In the genomic region with DNA sequence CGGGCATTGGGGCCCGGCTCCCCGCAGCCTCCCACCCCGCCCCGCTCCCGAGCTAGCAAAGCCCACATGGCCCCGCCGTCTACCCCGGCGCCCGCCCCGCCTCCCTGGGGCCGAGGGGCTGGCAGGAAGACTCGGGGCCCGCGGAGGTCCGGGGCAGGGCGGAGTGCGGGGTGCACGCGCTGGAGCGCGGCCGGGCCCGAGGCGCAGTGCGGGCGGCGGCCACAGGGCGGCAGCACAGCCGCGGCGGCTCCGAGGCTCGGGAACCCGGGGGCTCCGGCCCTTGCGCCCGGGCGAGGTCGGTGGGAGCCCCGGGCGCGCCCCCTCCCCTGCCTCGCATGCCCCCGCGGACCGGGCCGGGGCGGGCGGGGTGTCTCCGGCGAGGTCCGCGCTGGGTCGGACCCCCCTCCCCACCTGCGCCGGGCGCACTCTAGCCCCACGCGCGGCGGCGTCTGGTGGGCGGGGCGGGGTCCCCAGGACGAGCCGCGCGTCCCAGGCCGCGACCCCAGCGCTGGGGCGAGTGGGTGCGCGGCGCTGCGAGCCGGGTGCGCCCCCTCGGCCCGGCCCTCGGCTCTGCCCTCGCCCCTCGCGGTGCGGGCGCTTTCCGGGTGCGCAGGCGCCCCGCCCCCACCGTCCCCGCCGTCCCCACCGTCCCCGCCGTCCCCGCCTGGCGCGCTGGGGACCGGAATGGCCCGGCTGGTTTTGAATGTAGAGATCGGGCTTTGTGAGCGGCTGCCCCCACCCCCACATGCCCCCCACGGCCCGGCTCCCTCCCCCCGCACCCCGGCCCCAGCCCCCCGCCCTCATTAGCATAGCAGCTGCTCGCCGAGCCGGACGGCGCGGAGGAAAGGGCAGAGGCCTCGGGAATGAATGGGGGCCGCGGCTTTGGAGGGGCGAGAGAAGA, we compare ENCODE assay signal across 8 cellular contexts. TPM values are rescaled to one million over a fixed set of nuclear protein-coding genes. Genes with fewer than 3 reads are reported as not detected.
A peak's percentile ranks its signal among the peaks of the same experiment; 100 is the strongest.
DNase-seq lines count a peak whose midpoint lies in the region; ATAC-seq and TF ChIP-seq lines count a peak whose summit lies in the region.

No MANE protein-coding gene starts in this region.

- H3K27me3 Mint-ChIP-seq in activated CD4-positive, alpha-beta T cell treated with anti-CD3 and anti-CD28 coated beads, Interleukin-2, amount 10 ng/mL, durations not matched to agents 24 days and 14 days = peaks cover 42% of the 10 kb centered on the region
- H3K27me3 Mint-ChIP-seq in endodermal cell (ENCODE audit: insufficient read depth) = peaks cover 60% of the 10 kb centered on the region
- H3K27me3 Mint-ChIP-seq in natural killer cell treated with Interleukin-12 subunit alpha and Interleukin-12 subunit beta and Interleukin-15 and Interleukin-18, amount 100 ng/mL, for 72 hours = peaks cover 10 to 18% of the 10 kb centered on the region in 2 donors

- TF ChIP-seq POLR2A in GM18505 (IDR thresholded peaks at IDR 0.05; ENCODE audit: borderline replicate concordance, extremely low read depth, insufficient read depth, insufficient read length) = no peak

- WGBS in endodermal cell (ENCODE audit: insufficient coverage in 1 of 2, insufficient read length in 1 of 2), 2 experiments = 1 to 2% methylated on average over 9 to 113 of the region's 120 CpGs

- H3K4me1 Mint-ChIP-seq in activated CD4-positive, alpha-beta T cell treated with anti-CD3 and anti-CD28 coated beads, Interleukin-2, amount 10 ng/mL, durations not matched to agents 24 days and 14 days = peaks cover 5% of the 10 kb centered on the region
- peaks cover 21% of the 10 kb centered on the region for H3K4me1 Mint-ChIP-seq in endodermal cell
- peaks cover 5 to 8% of the 10 kb centered on the region in 2 donors for H3K4me1 Mint-ChIP-seq in natural killer cell treated with Interleukin-12 subunit alpha and Interleukin-12 subunit beta and Interleukin-15 and Interleukin-18, amount 100 ng/mL, for 72 hours (ENCODE audit: low read depth in 2 of 2)

- TF ChIP-seq CTCF in GM06990 (IDR thresholded peaks at IDR 0.05; ENCODE audit: insufficient read depth, low read length, poor library complexity, severe bottlenecking) (no peak), endodermal cell (conservative IDR thresholded peaks at IDR 0.05) (peak; percentile 73)

- peak overlapping the region; percentile 89 for H3K27ac ChIP-seq in endodermal cell (ENCODE audit: low read depth, low read length)

- DNase-seq in GM06990 (ENCODE audit: extremely low read depth, insufficient read length) (peak; percentile 65), endodermal cell (peak; percentile 83), SW480 (ENCODE audit: low spot score) (no peak), Ammon's horn (ENCODE audit: low spot score) (no peak)
- DNase-seq in activated CD4-positive, alpha-beta T cell treated with anti-CD3 and anti-CD28 coated beads, Interleukin-2, amount 10 ng/mL, durations not matched to agents 24 days and 14 days = peak; percentile 91
- DNase-seq in natural killer cell treated with Interleukin-12 subunit alpha and Interleukin-12 subunit beta and Interleukin-15 and Interleukin-18, amount 100 ng/mL, for 72 hours (ENCODE audit: low spot score) = no peak

- no peaks in the 10 kb centered on the region for H3K36me3 Mint-ChIP-seq in activated CD4-positive, alpha-beta T cell treated with anti-CD3 and anti-CD28 coated beads, Interleukin-2, amount 10 ng/mL, durations not matched to agents 24 days and 14 days (ENCODE audit: low read depth)
- H3K36me3 Mint-ChIP-seq in endodermal cell (ENCODE audit: low read depth) = no peaks in the 10 kb centered on the region
- H3K36me3 Mint-ChIP-seq in natural killer cell treated with Interleukin-12 subunit alpha and Interleukin-12 subunit beta and Interleukin-15 and Interleukin-18, amount 100 ng/mL, for 72 hours = no peaks in the 10 kb centered on the region

- no peaks in the 10 kb centered on the region for H3K36me3 ChIP-seq in GM06990 (ENCODE audit: control insufficient read depth, insufficient read depth, low read length)
- no peaks in the 10 kb centered on the region for H3K36me3 ChIP-seq in endodermal cell (ENCODE audit: control insufficient read depth, insufficient read depth, low read length)

- peak overlapping the region; percentile 33 for H3K4me3 ChIP-seq in GM06990 (replicated peaks; ENCODE audit: low read depth, low read length)
- no peak overlapping the region for H3K4me3 ChIP-seq in endodermal cell (ENCODE audit: low read length)

- H3K9ac ChIP-seq in endodermal cell (ENCODE audit: extremely low read depth, low read length, poor library complexity, severe bottlenecking) = no peak overlapping the region

- no peaks in the 10 kb centered on the region for H3K9me3 ChIP-seq in endodermal cell (ENCODE audit: control insufficient read depth, low read length)

- H3K4me3 Mint-ChIP-seq in activated CD4-positive, alpha-beta T cell treated with anti-CD3 and anti-CD28 coated beads, Interleukin-2, amount 10 ng/mL, durations not matched to agents 24 days and 14 days = no peak overlapping the region
- peak overlapping the region; percentile 43 for H3K4me3 Mint-ChIP-seq in endodermal cell
- peak overlapping the region; percentile 67 for H3K4me3 Mint-ChIP-seq in natural killer cell treated with Interleukin-12 subunit alpha and Interleukin-12 subunit beta and Interleukin-15 and Interleukin-18, amount 100 ng/mL, for 72 hours

- no peaks in the 10 kb centered on the region for H3K9me3 Mint-ChIP-seq in activated CD4-positive, alpha-beta T cell treated with anti-CD3 and anti-CD28 coated beads, Interleukin-2, amount 10 ng/mL, durations not matched to agents 24 days and 14 days
- H3K9me3 Mint-ChIP-seq in endodermal cell = peaks cover 5% of the 10 kb centered on the region
- H3K9me3 Mint-ChIP-seq in natural killer cell treated with Interleukin-12 subunit alpha and Interleukin-12 subunit beta and Interleukin-15 and Interleukin-18, amount 100 ng/mL, for 72 hours = no peaks in the 10 kb centered on the region

- ATAC-seq in HG03439 (IDR thresholded peaks at IDR 0.05; ENCODE audit: unreplicated experiment) (peak; percentile 55), GM18505 (IDR thresholded peaks at IDR 0.05; ENCODE audit: unreplicated experiment) (no peak)
- ATAC-seq in natural killer cell treated with Interleukin-12 subunit alpha and Interleukin-12 subunit beta and Interleukin-15 and Interleukin-18, amount 100 ng/mL, for 72 hours = peak; percentile 81 to 88

- H3K4me1 ChIP-seq in endodermal cell (ENCODE audit: control insufficient read depth, insufficient read depth, low read length) = peaks cover 3% of the 10 kb centered on the region

- no peak overlapping the region for H3K27ac Mint-ChIP-seq in activated CD4-positive, alpha-beta T cell treated with anti-CD3 and anti-CD28 coated beads, Interleukin-2, amount 10 ng/mL, durations not matched to agents 24 days and 14 days
- H3K27ac Mint-ChIP-seq in endodermal cell = no peak overlapping the region
- no peak overlapping the region for H3K27ac Mint-ChIP-seq in natural killer cell treated with Interleukin-12 subunit alpha and Interleukin-12 subunit beta and Interleukin-15 and Interleukin-18, amount 100 ng/mL, for 72 hours

- intact Hi-C loops in activated CD4-positive, alpha-beta T cell treated with anti-CD3 and anti-CD28 coated beads, Interleukin-2, amount 10 ng/mL, durations not matched to agents 24 days and 14 days (cut with micrococcal nuclease) = loop anchor here (2.0 to 10.0 kb wide), 2 partner anchors 111 to 229 kb away; no protein-coding TSS in a partner anchor

- no peaks in the 10 kb centered on the region; the same call in 1 of the 2 replicates for H3K27me3 ChIP-seq in GM06990 (replicated peaks; ENCODE audit: control insufficient read depth, insufficient read depth, low read length)
- H3K27me3 ChIP-seq in endodermal cell (ENCODE audit: control insufficient read depth, insufficient read depth, low read length, poor library complexity, severe bottlenecking) = peaks cover 53% of the 10 kb centered on the region

RNA-seq across cellular contexts. Expression of a gene that starts 6.5 kb away (rescaled TPM):
- total RNA-seq in activated CD4-positive, alpha-beta T cell treated with anti-CD3 and anti-CD28 coated beads, Interleukin-2, amount 10 ng/mL, durations not matched to agents 24 days and 14 days = 12.9 and 13.4 TPM in 2 replicates
- 10 to 100 TPM; 12.1 to 12.9 TPM for total RNA-seq in endodermal cell
- 59.0 TPM for polyA plus RNA-seq in endodermal cell (2013, experiment 1 of 2)
- polyA plus RNA-seq in endodermal cell (2013, experiment 2 of 2) = 52.6 TPM
- 1 to 10 TPM in 1 of 2 donors, under 1 TPM in 1; 0.88 to 2.6 TPM for total RNA-seq in natural killer cell treated with Interleukin-12 subunit alpha and Interleukin-12 subunit beta and Interleukin-15 and Interleukin-18, amount 100 ng/mL, for 72 hours

RNA-seq across cellular contexts. Expression of a gene that starts 18.0 kb away (rescaled TPM):
- 10.3 and 11.4 TPM in 2 replicates for total RNA-seq in activated CD4-positive, alpha-beta T cell treated with anti-CD3 and anti-CD28 coated beads, Interleukin-2, amount 10 ng/mL, durations not matched to agents 24 days and 14 days
- 10 to 100 TPM; 14.2 to 18.9 TPM for total RNA-seq in endodermal cell
- 4.6 TPM for polyA plus RNA-seq in endodermal cell (2013, experiment 1 of 2)
- 5.1 TPM for polyA plus RNA-seq in endodermal cell (2013, experiment 2 of 2)
- 10 to 100 TPM; 31.1 to 38.4 TPM for total RNA-seq in natural killer cell treated with Interleukin-12 subunit alpha and Interleukin-12 subunit beta and Interleukin-15 and Interleukin-18, amount 100 ng/mL, for 72 hours

RNA-seq across cellular contexts. Expression of a gene that starts 40.4 kb away (rescaled TPM):
- 72.4 and 75.3 TPM in 2 replicates for total RNA-seq in activated CD4-positive, alpha-beta T cell treated with anti-CD3 and anti-CD28 coated beads, Interleukin-2, amount 10 ng/mL, durations not matched to agents 24 days and 14 days
- 10 to 100 TPM; 73.3 to 86.6 TPM for total RNA-seq in endodermal cell
- polyA plus RNA-seq in endodermal cell (2013, experiment 1 of 2) = 56.8 TPM
- 55.1 TPM for polyA plus RNA-seq in endodermal cell (2013, experiment 2 of 2)
- total RNA-seq in natural killer cell treated with Interleukin-12 subunit alpha and Interleukin-12 subunit beta and Interleukin-15 and Interleukin-18, amount 100 ng/mL, for 72 hours = 10 to 100 TPM; 58.8 to 90.3 TPM

RNA-seq across cellular contexts. Expression of a gene that starts 44.5 kb away (rescaled TPM):
- 0.54 and 0.99 TPM in 2 replicates for total RNA-seq in activated CD4-positive, alpha-beta T cell treated with anti-CD3 and anti-CD28 coated beads, Interleukin-2, amount 10 ng/mL, durations not matched to agents 24 days and 14 days
- not detected for total RNA-seq in endodermal cell
- polyA plus RNA-seq in endodermal cell (2013, experiment 1 of 2) = not detected
- not detected for polyA plus RNA-seq in endodermal cell (2013, experiment 2 of 2)
- not detected for total RNA-seq in natural killer cell treated with Interleukin-12 subunit alpha and Interleukin-12 subunit beta and Interleukin-15 and Interleukin-18, amount 100 ng/mL, for 72 hours

RNA-seq across cellular contexts. Expression of a gene that starts 54.5 kb away (rescaled TPM):
- total RNA-seq in activated CD4-positive, alpha-beta T cell treated with anti-CD3 and anti-CD28 coated beads, Interleukin-2, amount 10 ng/mL, durations not matched to agents 24 days and 14 days = 292 and 299 TPM in 2 replicates
- total RNA-seq in endodermal cell = 100 to 1,000 TPM; 328 to 415 TPM
- 395 TPM for polyA plus RNA-seq in endodermal cell (2013, experiment 1 of 2)
- polyA plus RNA-seq in endodermal cell (2013, experiment 2 of 2) = 425 TPM
- 100 to 1,000 TPM; 332 to 432 TPM for total RNA-seq in natural killer cell treated with Interleukin-12 subunit alpha and Interleukin-12 subunit beta and Interleukin-15 and Interleukin-18, amount 100 ng/mL, for 72 hours

Comparison
In these comparisons a context has a peak if more than half of its experiments do, and no peak if none do; other contexts are left out.
1. DNase-seq: peak in GM06990 (single experiment), activated CD4-positive, alpha-beta T cell treated with anti-CD3 and anti-CD28 coated beads, Interleukin-2, amount 10 ng/mL, durations not matched to agents 24 days and 14 days (single experiment) and endodermal cell (single experiment); none in natural killer cell treated with Interleukin-12 subunit alpha and Interleukin-12 subunit beta and Interleukin-15 and Interleukin-18, amount 100 ng/mL, for 72 hours (single experiment), SW480 (single experiment) and Ammon's horn (single experiment).